22 cellular contexts compared by ENCODE assay signal in genomic region chr11:71064183-71064582, GRCh38.
DNase-seq lines count a peak whose midpoint lies in the region; ATAC-seq, FAIRE-seq and TF ChIP-seq lines count a peak whose summit lies in the region.
"Had no signal": no experiment of that assay in that cellular context is flagged by ENCODE, and none has a peak within 500 bp of the region (broad histone marks: within the 10 kb centered on the region; RNA-seq: fewer than 3 reads in every experiment).

No MANE protein-coding gene starts in this region.

- TF ChIP-seq CTCF in GM23338 (conservative IDR thresholded peaks at IDR 0.05; ENCODE audit: low read depth in 2 of 2) (no peak), neural progenitor cell (IDR thresholded peaks at IDR 0.05) (no peak), upper lobe of left lung (IDR thresholded peaks at IDR 0.05) (no peak), transverse colon (IDR thresholded peaks at IDR 0.05) (no peak)

- H3K36me3 Mint-ChIP-seq in GM23338 (ENCODE audit: low read depth), result peaks cover 3% of the 10 kb centered on the region; the same call in 2 of the 3 replicates
- H3K36me3 Mint-ChIP-seq in neural progenitor cell, result no peaks in the 10 kb centered on the region
- H3K36me3 Mint-ChIP-seq: CD4-positive, alpha-beta memory T cell had no signal

- H3K4me3 ChIP-seq in GM23338 (no peak overlapping the region), neural progenitor cell (no peak overlapping the region), upper lobe of left lung (no peak overlapping the region), transverse colon (no peak overlapping the region)
- H3K4me3 ChIP-seq: A549 had no signal

- H3K4me2 ChIP-seq in GM23338 (no peak overlapping the region), neural progenitor cell (no peak overlapping the region)
- H3K4me2 ChIP-seq: A549 had no signal

- H3K9ac ChIP-seq in neural progenitor cell, result no peak overlapping the region

- no peaks in the 10 kb centered on the region for H3K36me3 ChIP-seq in GM23338 (ENCODE audit: insufficient read depth)
- no peaks in the 10 kb centered on the region for H3K36me3 ChIP-seq in neural progenitor cell
- H3K36me3 ChIP-seq in upper lobe of left lung, result no peaks in the 10 kb centered on the region
- no peaks in the 10 kb centered on the region for H3K36me3 ChIP-seq in transverse colon
- H3K36me3 ChIP-seq: BE2C had no signal

- H3K9me3 Mint-ChIP-seq in GM23338, result no peaks in the 10 kb centered on the region; the same call in 2 of the 3 replicates
- peaks cover 2% of the 10 kb centered on the region for H3K9me3 Mint-ChIP-seq in neural progenitor cell
- H3K9me3 Mint-ChIP-seq: H9 had no signal

- H3K27ac Mint-ChIP-seq in GM23338 (peak overlapping the region; percentile 33; the same call in 1 of the 2 replicates), neural progenitor cell (peak overlapping the region; percentile 3)

- in situ Hi-C loops in transverse colon (cut with MboI; ENCODE audit: low pct_ligation_motif_present in 1 of 4, low pct_unique_long_range_greater_than_20kb in 1 of 4, low sequenced_read_pairs in 3 of 4), result no loop called here

- no peaks in the 10 kb centered on the region for H3F3A ChIP-seq in GM23338 (replicated peaks; ENCODE audit: low read depth)
- no peaks in the 10 kb centered on the region for H3F3A ChIP-seq in neural progenitor cell (ENCODE audit: low read depth)

- H4K20me1 ChIP-seq in GM23338 (replicated peaks; ENCODE audit: insufficient read depth) (no peaks in the 10 kb centered on the region; the same call in 1 of the 2 replicates), neural progenitor cell (ENCODE audit: low read depth) (no peaks in the 10 kb centered on the region)

- 76 to 81% methylated on average over 7 of the region's 7 CpGs for WGBS in upper lobe of left lung, 2 donors
- WGBS in transverse colon (ENCODE audit: low coverage in 1 of 2), 2 donors, result 80% methylated on average over 7 of the region's 7 CpGs; no CpG with 5 or more reads in 1 of the 2 donors

- intact Hi-C loops in transverse colon (cut with DNase I; ENCODE audit: low total_unique reads), result no loop called here

- TF ChIP-seq POLR2A in upper lobe of left lung (IDR thresholded peaks at IDR 0.05) (no peak), transverse colon (IDR thresholded peaks at IDR 0.05) (no peak)

- H3K9me3 ChIP-seq in neural progenitor cell (ENCODE audit: low read depth) (no peaks in the 10 kb centered on the region), upper lobe of left lung (no peaks in the 10 kb centered on the region), transverse colon (no peaks in the 10 kb centered on the region)
- H3K9me3 ChIP-seq: A549, BE2C had no signal

- H3K9me2 ChIP-seq in GM23338 (ENCODE audit: insufficient read depth), result peaks cover 9% of the 10 kb centered on the region

- ATAC-seq in GM23338, result no peak
- ATAC-seq in upper lobe of left lung (ENCODE audit: low FRiP score in 2 of 2), result no peak
- ATAC-seq: A549, HCT116 had no signal

- H3K4me3 Mint-ChIP-seq in GM23338, result no peak overlapping the region
- no peak overlapping the region for H3K4me3 Mint-ChIP-seq in neural progenitor cell
- H3K4me3 Mint-ChIP-seq: CD4-positive, alpha-beta memory T cell; H9 had no signal

- FAIRE-seq in RCC 7860 (lab: Jason Lieb, UNC), result no peak
- FAIRE-seq: A549, G401.6, GM12892, H1 had no signal

- H3K4me1 Mint-ChIP-seq in GM23338 (peaks cover 7% of the 10 kb centered on the region; the same call in 2 of the 3 replicates), neural progenitor cell (peaks cover 2% of the 10 kb centered on the region)
- H3K4me1 Mint-ChIP-seq: CD4-positive, alpha-beta memory T cell had no signal

- no peaks in the 10 kb centered on the region for H3K4me1 ChIP-seq in GM23338 (ENCODE audit: insufficient read depth)
- no peaks in the 10 kb centered on the region for H3K4me1 ChIP-seq in neural progenitor cell
- H3K4me1 ChIP-seq in upper lobe of left lung, result no peaks in the 10 kb centered on the region
- no peaks in the 10 kb centered on the region for H3K4me1 ChIP-seq in transverse colon
- H3K4me1 ChIP-seq: BE2C had no signal

- H3K27ac ChIP-seq in GM23338 (ENCODE audit: low read depth), result no peak overlapping the region
- no peak overlapping the region for H3K27ac ChIP-seq in neural progenitor cell
- H3K27ac ChIP-seq in upper lobe of left lung, result no peak overlapping the region
- H3K27ac ChIP-seq in transverse colon, result no peak overlapping the region
- H3K27ac ChIP-seq: A549 had no signal

- TF ChIP-seq EP300 in upper lobe of left lung (IDR thresholded peaks at IDR 0.05) (no peak), transverse colon (IDR thresholded peaks at IDR 0.05; ENCODE audit: low read depth) (no peak)

- no peak for DNase-seq in GM23338 (ENCODE audit: low spot score)
- DNase-seq in NCI-H526 treated with DMSO at 0.1 percent for 48 hours (lab: John Stamatoyannopoulos, UW), result peak; percentile 92
- DNase-seq in neural progenitor cell (ENCODE audit: low spot score), result no peak
- no peak for DNase-seq in upper lobe of left lung
- no peak for DNase-seq in RCC 7860 (ENCODE audit: low spot score)
- no peak for DNase-seq in transverse colon
- DNase-seq: 8988T; ACHN; AML-193; BE2C; C1 segment of cervical spinal cord; Calu3; CD4-positive, alpha-beta memory T cell; COR-L47; DMS53; DND-41; H9 had no signal

- H2AFZ ChIP-seq in GM23338, result no peak overlapping the region
- no peak overlapping the region for H2AFZ ChIP-seq in neural progenitor cell (replicated peaks)

- H3K27me3 ChIP-seq in GM23338 (ENCODE audit: insufficient read depth), result no peaks in the 10 kb centered on the region
- no peaks in the 10 kb centered on the region for H3K27me3 ChIP-seq in neural progenitor cell
- no peaks in the 10 kb centered on the region for H3K27me3 ChIP-seq in upper lobe of left lung
- no peaks in the 10 kb centered on the region for H3K27me3 ChIP-seq in transverse colon

- H3K79me2 ChIP-seq in GM23338 (replicated peaks; ENCODE audit: insufficient read depth), result peaks cover 4% of the 10 kb centered on the region; the same call in 1 of the 2 replicates
- no peaks in the 10 kb centered on the region for H3K79me2 ChIP-seq in neural progenitor cell (ENCODE audit: low read depth)

- H3K27me3 Mint-ChIP-seq in GM23338 (ENCODE audit: insufficient read depth, low read depth, poor library complexity) (peaks cover 6% of the 10 kb centered on the region), neural progenitor cell (ENCODE audit: insufficient read depth, low read depth) (peaks cover 4% of the 10 kb centered on the region)

TF ChIP-seq in GM23338, 12 proteins besides CTCF, POLR2A, EP300 and RAD21 (continues in another document):
- TF ChIP-seq JUNB (IDR thresholded peaks at IDR 0.05; ENCODE audit: unreplicated experiment), result no peak
- TF ChIP-seq NANOG (IDR thresholded peaks at IDR 0.05; ENCODE audit: borderline replicate concordance), result no peak
- TF ChIP-seq EZH2 (IDR thresholded peaks at IDR 0.05; ENCODE audit: low read depth, unreplicated experiment), result no peak
- TF ChIP-seq STAT1 (IDR thresholded peaks at IDR 0.05; ENCODE audit: unreplicated experiment), result no peak
- no peak for TF ChIP-seq EZH2phosphoT487 (IDR thresholded peaks at IDR 0.05; ENCODE audit: unreplicated experiment)
- no peak for TF ChIP-seq ZNF331 (CRISPR knock-in tag; IDR thresholded peaks at IDR 0.05; ENCODE audit: low read depth)
- TF ChIP-seq CREB1 (CRISPR knock-in tag; IDR thresholded peaks at IDR 0.05; ENCODE audit: low read depth), result no peak
